In genomic region chr15:59438891-59439290, GRCh38 we compare ENCODE assay signal across 9 cellular contexts. TPM values are rescaled to one million over a fixed set of nuclear protein-coding genes. Genes with fewer than 3 reads are reported as not detected.
DNase-seq lines count a peak whose midpoint lies in the region; ATAC-seq and TF ChIP-seq lines count a peak whose summit lies in the region.
"Had no signal": no experiment of that assay in that cellular context is flagged by ENCODE, and none has a peak within 500 bp of the region (broad histone marks: within the 10 kb centered on the region; RNA-seq: fewer than 3 reads in every experiment).

No MANE protein-coding gene starts in this region.

- DNase-seq in CD14-positive monocyte (ENCODE audit: low spot score): no peak
- no peak for DNase-seq in breast epithelium (ENCODE audit: low spot score in 2 of 2)
- no peak for DNase-seq in naive thymus-derived CD4-positive, alpha-beta T cell
- DNase-seq in NOMO-1 treated with dmso at 0.1 percent for 144 hours (lab: John Stamatoyannopoulos, UW; ENCODE audit: unreplicated experiment): no peak
- DNase-seq in activated CD4-positive, alpha-beta T cell treated with anti-CD3 and anti-CD28 coated beads for 1 hour: no peak
- no peak for DNase-seq in NCI-H345 (lab: John Stamatoyannopoulos, UW)
- DNase-seq in gastrocnemius medialis: no peak

- H3K4me1 Mint-ChIP-seq in CD14-positive monocyte (peaks cover 26% of the 10 kb centered on the region), IgD-negative memory B cell (peaks cover 14 to 27% (median 23%) of the 10 kb centered on the region in 3 donors)
- H3K4me1 Mint-ChIP-seq in naive thymus-derived CD4-positive, alpha-beta T cell: peaks cover 9 to 25% (median 15%) of the 10 kb centered on the region in 7 donors

- in situ Hi-C loops in gastrocnemius medialis (cut with MboI; ENCODE audit: low sequenced_read_pairs in 4 of 4): no loop called here

- H3K27me3 ChIP-seq in breast epithelium (no peaks in the 10 kb centered on the region), gastrocnemius medialis (no peaks in the 10 kb centered on the region)
- H3K27me3 ChIP-seq in naive thymus-derived CD4-positive, alpha-beta T cell (ENCODE audit: control insufficient read depth in 2 of 2, insufficient read depth in 2 of 2, low read length in 2 of 2): peaks cover 6 to 7% of the 10 kb centered on the region in 2 donors

- H3K9me3 Mint-ChIP-seq in CD14-positive monocyte: peaks cover 0 to 9% (median 3%) of the 10 kb centered on the region in 7 donors
- no peaks in the 10 kb centered on the region for H3K9me3 Mint-ChIP-seq in IgD-negative memory B cell
- peaks cover 0 to 1% (median 0%) of the 10 kb centered on the region in 11 donors for H3K9me3 Mint-ChIP-seq in naive thymus-derived CD4-positive, alpha-beta T cell

- POLR2A ChIA-PET in naive thymus-derived CD4-positive, alpha-beta T cell (lab: Charles Lee): no interaction called here

- TF ChIP-seq POLR2A in breast epithelium (IDR thresholded peaks at IDR 0.05) (no peak), gastrocnemius medialis (IDR thresholded peaks at IDR 0.05) (no peak)

- peak overlapping the region; percentile 74 to 90 for H3K4me3 Mint-ChIP-seq in CD14-positive monocyte
- H3K4me3 Mint-ChIP-seq in IgD-negative memory B cell: peak overlapping the region in 3 of 4 donors; percentile 82 to 88 (median 87)
- H3K4me3 Mint-ChIP-seq in naive thymus-derived CD4-positive, alpha-beta T cell: peak overlapping the region; percentile 67 to 89 (median 75)

- H3K27ac Mint-ChIP-seq in CD14-positive monocyte (no peak overlapping the region), IgD-negative memory B cell (peak overlapping the region in 1 of 3 donors; percentile 68)
- no peak overlapping the region for H3K27ac Mint-ChIP-seq in naive thymus-derived CD4-positive, alpha-beta T cell

- H3K36me3 ChIP-seq in breast epithelium (no peaks in the 10 kb centered on the region), gastrocnemius medialis (no peaks in the 10 kb centered on the region)
- H3K36me3 ChIP-seq in naive thymus-derived CD4-positive, alpha-beta T cell (ENCODE audit: control insufficient read depth in 2 of 3, insufficient read depth in 3 of 3, low read length in 3 of 3): no peaks in the 10 kb centered on the region

- CTCF ChIA-PET in naive thymus-derived CD4-positive, alpha-beta T cell (lab: Charles Lee): no interaction called here

- H3K4me1 ChIP-seq in breast epithelium (peaks cover 0 to 6% of the 10 kb centered on the region in 2 donors), gastrocnemius medialis (peaks cover 6 to 11% of the 10 kb centered on the region in 2 donors)
- H3K4me1 ChIP-seq in naive thymus-derived CD4-positive, alpha-beta T cell (ENCODE audit: control insufficient read depth in 2 of 2, insufficient read depth in 2 of 2, low read length in 2 of 2): peaks cover 7 to 9% of the 10 kb centered on the region in 2 donors

- H3K27ac ChIP-seq in breast epithelium (no peak overlapping the region), gastrocnemius medialis (no peak overlapping the region)
- H3K27ac ChIP-seq in naive thymus-derived CD4-positive, alpha-beta T cell (ENCODE audit: low read depth, low read length): no peak overlapping the region
- H3K27ac ChIP-seq: SK-N-MC had no signal

- no peaks in the 10 kb centered on the region for H3K9me3 ChIP-seq in breast epithelium
- no peaks in the 10 kb centered on the region for H3K9me3 ChIP-seq in naive thymus-derived CD4-positive, alpha-beta T cell (ENCODE audit: control insufficient read depth in 2 of 3, low read length in 3 of 3)
- H3K9me3 ChIP-seq in gastrocnemius medialis: no peaks in the 10 kb centered on the region

- peak overlapping the region; percentile 36 to 83 (median 57) for H3K4me3 ChIP-seq in breast epithelium
- H3K4me3 ChIP-seq in naive thymus-derived CD4-positive, alpha-beta T cell (ENCODE audit: low read length): no peak overlapping the region
- H3K4me3 ChIP-seq in gastrocnemius medialis: peak overlapping the region in 1 of 4 donors; percentile 56

- TF ChIP-seq CTCF in CD14-positive monocyte (IDR thresholded peaks at IDR 0.05) (no peak), breast epithelium (IDR thresholded peaks at IDR 0.05) (no peak), gastrocnemius medialis (IDR thresholded peaks at IDR 0.05 in 4 of 5, conservative IDR thresholded peaks at IDR 0.05 in 1 of 5) (no peak)

- intact Hi-C loops in CD14-positive monocyte (cut with micrococcal nuclease) (no loop called here), breast epithelium (cut with DNase I; ENCODE audit: low total_unique reads) (no loop called here), gastrocnemius medialis (cut with DNase I; ENCODE audit: low total_unique reads) (loop anchor here (5.0 kb wide), 1 partner anchor 667 kb away; the partner anchor contains the start of gene MINDY2)
- intact Hi-C loops in naive thymus-derived CD4-positive, alpha-beta T cell (cut with micrococcal nuclease): no loop called here

- no peak for ATAC-seq in naive thymus-derived CD4-positive, alpha-beta T cell
- no peak for ATAC-seq in gastrocnemius medialis

- peaks cover 40 to 50% (median 50%) of the 10 kb centered on the region in 3 donors for H3K27me3 Mint-ChIP-seq in CD14-positive monocyte (ENCODE audit: low read depth in 3 of 3)
- peaks cover 27% of the 10 kb centered on the region for H3K27me3 Mint-ChIP-seq in IgD-negative memory B cell
- peaks cover 36 to 86% (median 45%) of the 10 kb centered on the region in 5 donors for H3K27me3 Mint-ChIP-seq in naive thymus-derived CD4-positive, alpha-beta T cell

- H3K36me3 Mint-ChIP-seq in CD14-positive monocyte (peaks cover under 1 to 6% of the 10 kb centered on the region in 2 donors), IgD-negative memory B cell (peaks cover 5% of the 10 kb centered on the region)
- H3K36me3 Mint-ChIP-seq in naive thymus-derived CD4-positive, alpha-beta T cell: no peaks in the 10 kb centered on the region

RNA-seq across cellular contexts. Expression of gene FAM81A, which starts 0.9 kb away (rescaled TPM):
- polyA plus RNA-seq in CD14-positive monocyte (under 1 TPM in 1 of 2 donors, not detected in 1; 0.66 TPM), IgD-negative memory B cell (0.26 TPM)
- total RNA-seq in breast epithelium (1 to 10 TPM in 2 of 3 donors, not detected in 1; 1.2 to 2.3 TPM), gastrocnemius medialis (under 1 TPM in 2 of 4 donors, not detected in 2; 0.07 to 0.10 TPM)
- 1 to 10 TPM in 1 of 5 experiments, under 1 TPM in 2, not detected in 2; 0.27 to 1.1 (median 0.61) TPM for total RNA-seq in naive thymus-derived CD4-positive, alpha-beta T cell
- not detected for polyA plus RNA-seq in naive thymus-derived CD4-positive, alpha-beta T cell
